In the genomic region with DNA sequence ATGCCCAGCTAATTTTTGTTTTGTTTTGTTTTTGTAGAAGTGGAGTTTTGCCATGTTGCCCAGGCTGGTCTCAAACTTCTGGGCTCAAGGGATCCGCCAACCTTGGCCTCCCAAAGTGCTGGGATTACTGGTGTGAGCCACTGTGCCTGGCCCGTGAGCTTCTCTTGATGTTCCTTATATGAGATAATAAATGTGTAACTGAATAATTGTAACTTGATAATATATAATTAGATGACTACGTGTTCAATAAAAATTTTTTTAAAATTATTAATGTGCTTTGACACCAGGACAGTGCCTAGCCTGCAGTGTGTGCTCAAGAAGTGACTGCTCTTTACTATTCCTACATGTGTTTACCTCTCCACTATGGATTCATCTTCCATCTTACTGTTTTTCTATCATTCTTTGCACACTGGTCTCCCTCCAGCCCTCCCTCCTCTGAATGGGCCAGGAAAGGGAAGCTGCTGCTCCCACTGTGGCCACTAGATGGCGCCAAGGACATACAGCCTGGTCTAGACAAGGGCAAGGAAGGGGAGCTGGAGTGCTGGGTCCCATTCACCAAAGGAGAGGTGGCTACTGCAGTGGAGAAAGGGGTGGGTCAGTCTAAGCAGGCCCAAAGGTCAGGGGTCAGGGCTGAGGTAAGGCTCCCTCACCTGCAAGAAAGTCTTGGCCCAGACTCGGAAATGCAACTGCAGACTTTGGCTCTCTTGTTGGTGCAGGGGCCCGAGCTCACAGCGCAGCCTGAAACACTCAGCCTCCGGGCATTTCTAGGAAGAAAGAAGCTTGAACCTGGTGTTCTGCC, we compare ENCODE assay signal across 9 cellular contexts. TPM values are rescaled to one million over a fixed set of nuclear protein-coding genes. Genes with fewer than 3 reads are reported as not detected.
A peak's percentile ranks its signal among the peaks of the same experiment; 100 is the strongest.
DNase-seq lines count a peak whose midpoint lies in the region; ATAC-seq and TF ChIP-seq lines count a peak whose summit lies in the region.
"Had no signal": no experiment of that assay in that cellular context is flagged by ENCODE, and none has a peak within 500 bp of the region (broad histone marks: within the 10 kb centered on the region; RNA-seq: fewer than 3 reads in every experiment).

No MANE protein-coding gene starts in this region.

- CTCF ChIA-PET in CD4-positive, alpha-beta T cell (lab: Charles Lee): interaction anchor here (0.5 to 8.6 kb wide), 35 partner anchors 9 to 143 kb away, joined by 3 to 153 read pairs (median 4); a partner anchor contains a TSS

- intact Hi-C loops in CD4-positive, alpha-beta T cell (cut with DNase I, micrococcal nuclease): loop anchor here (1.0 to 2.0 kb wide), 2 partner anchors 14 to 40 kb away; no protein-coding TSS in a partner anchor
- intact Hi-C loops in activated T-helper 2 cell treated with anti-CD3 and anti-CD28 coated beads, Interferon-gamma antibody, Interleukin-2, Interleukin-4, amounts not matched to agents 10 μg/mL and 5 μg/mL and 100 μg/mL, durations not matched to agents 14 hours and 24 hours and 36 hours (cut with micrococcal nuclease): loop anchor here (1.0 kb wide), 2 partner anchors 12 to 40 kb away; no protein-coding TSS in a partner anchor
- intact Hi-C loops in ovary (cut with DNase I) (loop anchor here in 2 of 4 donors (1.0 to 5.0 kb wide), 2 partner anchors 38 to 40 kb away; no protein-coding TSS in a partner anchor), tibial artery (cut with DNase I; ENCODE audit: low total_unique reads) (loop anchor here (5.0 kb wide), 1 partner anchor 38 kb away; no protein-coding TSS in a partner anchor)

- TF ChIP-seq CTCF in CD4-positive, alpha-beta T cell (IDR thresholded peaks at IDR 0.05): peak; percentile 97
- TF ChIP-seq CTCF in LNCaP clone FGC (IDR thresholded peaks at IDR 0.05; ENCODE audit: control insufficient read depth, extremely low read depth, insufficient read depth) (peak; percentile 100), foreskin keratinocyte (conservative IDR thresholded peaks at IDR 0.05) (peak; percentile 98), ovary (IDR thresholded peaks at IDR 0.05) (peak; percentile 90 to 96 (median 95)), tibial artery (IDR thresholded peaks at IDR 0.05) (peak; percentile 95 to 96)

- TF ChIP-seq EP300 in ovary (IDR thresholded peaks at IDR 0.05): no peak

- peak overlapping the region; percentile 4 for H3K27ac Mint-ChIP-seq in CD4-positive, alpha-beta T cell
- no peak overlapping the region for H3K27ac Mint-ChIP-seq in activated T-helper 2 cell treated with anti-CD3 and anti-CD28 coated beads, Interferon-gamma antibody, Interleukin-2, Interleukin-4, amounts not matched to agents 10 μg/mL and 5 μg/mL and 100 μg/mL, durations not matched to agents 14 hours and 24 hours and 36 hours
- H3K27ac Mint-ChIP-seq: IgD-negative memory B cell had no signal

- H3K36me3 ChIP-seq in ovary: no peaks in the 10 kb centered on the region
- peaks cover 96 to 100% (median 100%) of the 10 kb centered on the region in 3 donors for H3K36me3 ChIP-seq in tibial artery

- no peaks in the 10 kb centered on the region for H3K27me3 Mint-ChIP-seq in CD4-positive, alpha-beta T cell
- H3K27me3 Mint-ChIP-seq in activated T-helper 2 cell treated with anti-CD3 and anti-CD28 coated beads, Interferon-gamma antibody, Interleukin-2, Interleukin-4, amounts not matched to agents 10 μg/mL and 5 μg/mL and 100 μg/mL, durations not matched to agents 14 hours and 24 hours and 36 hours (ENCODE audit: low read depth): no peaks in the 10 kb centered on the region

- no peaks in the 10 kb centered on the region for H3K9me3 Mint-ChIP-seq in CD4-positive, alpha-beta T cell
- no peaks in the 10 kb centered on the region for H3K9me3 Mint-ChIP-seq in activated T-helper 2 cell treated with anti-CD3 and anti-CD28 coated beads, Interferon-gamma antibody, Interleukin-2, Interleukin-4, amounts not matched to agents 10 μg/mL and 5 μg/mL and 100 μg/mL, durations not matched to agents 14 hours and 24 hours and 36 hours
- H3K9me3 Mint-ChIP-seq: IgD-negative memory B cell had no signal

- peak; percentile 98 for ATAC-seq in CD4-positive, alpha-beta T cell (ENCODE audit: poor library complexity)
- ATAC-seq in GM21447 (IDR thresholded peaks at IDR 0.05; ENCODE audit: unreplicated experiment): peak; percentile 73
- ATAC-seq in foreskin keratinocyte: peak; percentile 75

- H3K9me3 ChIP-seq in CD4-positive, alpha-beta T cell (ENCODE audit: control insufficient read depth, low read length): no peaks in the 10 kb centered on the region
- no peaks in the 10 kb centered on the region for H3K9me3 ChIP-seq in ovary
- H3K9me3 ChIP-seq in tibial artery: no peaks in the 10 kb centered on the region

- H3K4me3 ChIP-seq in LNCaP clone FGC (ENCODE audit: low read depth, low read length) (no peak overlapping the region), ovary (no peak overlapping the region), tibial artery (no peak overlapping the region)

- H3K4me3 Mint-ChIP-seq in CD4-positive, alpha-beta T cell: no peak overlapping the region
- no peak overlapping the region for H3K4me3 Mint-ChIP-seq in activated T-helper 2 cell treated with anti-CD3 and anti-CD28 coated beads, Interferon-gamma antibody, Interleukin-2, Interleukin-4, amounts not matched to agents 10 μg/mL and 5 μg/mL and 100 μg/mL, durations not matched to agents 14 hours and 24 hours and 36 hours (ENCODE audit: low read depth)
- H3K4me3 Mint-ChIP-seq: IgD-negative memory B cell had no signal

- H3K4me1 Mint-ChIP-seq in CD4-positive, alpha-beta T cell (ENCODE audit: low read depth): peaks cover 18% of the 10 kb centered on the region
- peaks cover 2% of the 10 kb centered on the region for H3K4me1 Mint-ChIP-seq in activated T-helper 2 cell treated with anti-CD3 and anti-CD28 coated beads, Interferon-gamma antibody, Interleukin-2, Interleukin-4, amounts not matched to agents 10 μg/mL and 5 μg/mL and 100 μg/mL, durations not matched to agents 14 hours and 24 hours and 36 hours (ENCODE audit: low read depth)

- DNase-seq in CD4-positive, alpha-beta T cell: peak; percentile 80 to 93 (median 87)
- peak; percentile 41 for DNase-seq in LNCaP clone FGC (ENCODE audit: low read depth)
- peak; percentile 73 for DNase-seq in SIG-M5 treated with dmso at 0.1 percent for 504 hours (lab: John Stamatoyannopoulos, UW; ENCODE audit: unreplicated experiment)
- DNase-seq in activated T-helper 2 cell treated with anti-CD3 and anti-CD28 coated beads, Interferon-gamma antibody, Interleukin-2, Interleukin-4, amounts not matched to agents 10 μg/mL and 5 μg/mL and 100 μg/mL, durations not matched to agents 14 hours and 24 hours and 36 hours (ENCODE audit: low spot score): peak; percentile 80
- DNase-seq in foreskin keratinocyte: peak in 1 of 2 donors; percentile 66
- peak; percentile 78 to 92 (median 89) for DNase-seq in ovary
- peak; percentile 93 to 94 for DNase-seq in tibial artery

- H3K36me3 Mint-ChIP-seq in CD4-positive, alpha-beta T cell (ENCODE audit: low read depth): peaks cover 96% of the 10 kb centered on the region
- peaks cover 80% of the 10 kb centered on the region for H3K36me3 Mint-ChIP-seq in activated T-helper 2 cell treated with anti-CD3 and anti-CD28 coated beads, Interferon-gamma antibody, Interleukin-2, Interleukin-4, amounts not matched to agents 10 μg/mL and 5 μg/mL and 100 μg/mL, durations not matched to agents 14 hours and 24 hours and 36 hours (ENCODE audit: low read depth)
- H3K36me3 Mint-ChIP-seq: IgD-negative memory B cell had no signal

- H3K27me3 ChIP-seq in CD4-positive, alpha-beta T cell (ENCODE audit: control insufficient read depth, insufficient read depth, low read length): no peaks in the 10 kb centered on the region
- H3K27me3 ChIP-seq in foreskin keratinocyte: no peaks in the 10 kb centered on the region
- H3K27me3 ChIP-seq in ovary: no peaks in the 10 kb centered on the region
- H3K27me3 ChIP-seq in tibial artery: no peaks in the 10 kb centered on the region

- H3K4me1 ChIP-seq in foreskin keratinocyte: no peaks in the 10 kb centered on the region
- no peaks in the 10 kb centered on the region for H3K4me1 ChIP-seq in ovary (ENCODE audit: insufficient read depth)
- H3K4me1 ChIP-seq in tibial artery: peaks cover 0 to 19% (median 4%) of the 10 kb centered on the region in 4 donors

- H3K27ac ChIP-seq in CD4-positive, alpha-beta T cell (ENCODE audit: low read depth, low read length): no peak overlapping the region
- no peak overlapping the region for H3K27ac ChIP-seq in foreskin keratinocyte
- H3K27ac ChIP-seq in ovary: no peak overlapping the region
- peak overlapping the region; percentile 10 to 31 for H3K27ac ChIP-seq in tibial artery

- TF ChIP-seq POLR2A in ovary (IDR thresholded peaks at IDR 0.05): peak; percentile 27

- WGBS in ovary, 3 donors: 70 to 75% (median 73%) methylated on average over 8 of the region's 8 CpGs

- POLR2A ChIA-PET in CD4-positive, alpha-beta T cell (lab: Charles Lee): interaction anchor here (0.9 to 4.9 kb wide), 11 partner anchors 13 to 119 kb away, joined by 3 to 61 read pairs (median 6); a partner anchor contains a TSS

RNA-seq across cellular contexts. Expression of a gene that starts 14.7 kb away (rescaled TPM):
- 1 to 10 TPM; 3.8 to 4.7 TPM for total RNA-seq in CD4-positive, alpha-beta T cell
- total RNA-seq in activated T-helper 2 cell treated with anti-CD3 and anti-CD28 coated beads, Interferon-gamma antibody, Interleukin-2, Interleukin-4, amounts not matched to agents 10 μg/mL and 5 μg/mL and 100 μg/mL, durations not matched to agents 14 hours and 24 hours and 36 hours: 0.60 and 0.78 TPM in 2 replicates
- total RNA-seq in foreskin keratinocyte: 29.8 and 31.9 TPM in 2 replicates
- polyA plus RNA-seq in foreskin keratinocyte: 77.1 and 81.3 TPM in 2 replicates
- 10 to 100 TPM in 1 of 7 donors, 1 to 10 TPM in 6; 4.3 to 30.5 (median 6.5) TPM for total RNA-seq in ovary
- polyA plus RNA-seq in ovary: 1 to 10 TPM; 3.6 to 4.5 TPM

RNA-seq across cellular contexts. Expression of a gene that starts 19.9 kb away (rescaled TPM):
- total RNA-seq in CD4-positive, alpha-beta T cell: 100 to 1,000 TPM; 143 to 159 TPM
- 41.4 and 41.5 TPM in 2 replicates for total RNA-seq in activated T-helper 2 cell treated with anti-CD3 and anti-CD28 coated beads, Interferon-gamma antibody, Interleukin-2, Interleukin-4, amounts not matched to agents 10 μg/mL and 5 μg/mL and 100 μg/mL, durations not matched to agents 14 hours and 24 hours and 36 hours
- total RNA-seq in foreskin keratinocyte (111 and 175 TPM in 2 replicates), ovary (10 to 100 TPM; 32.6 to 82.5 (median 41.5) TPM)
- polyA plus RNA-seq in foreskin keratinocyte (77.3 and 104 TPM in 2 replicates), ovary (10 to 100 TPM; 37.4 to 100.0 TPM)

RNA-seq across cellular contexts. Expression of a gene that starts 34.9 kb away (rescaled TPM):
- total RNA-seq in CD4-positive, alpha-beta T cell: under 1 TPM; 0.27 to 0.53 TPM
- total RNA-seq in activated T-helper 2 cell treated with anti-CD3 and anti-CD28 coated beads, Interferon-gamma antibody, Interleukin-2, Interleukin-4, amounts not matched to agents 10 μg/mL and 5 μg/mL and 100 μg/mL, durations not matched to agents 14 hours and 24 hours and 36 hours: 1.8 and 2.3 TPM in 2 replicates
- total RNA-seq in foreskin keratinocyte (0.07 and 0.10 TPM in 2 replicates), ovary (1 to 10 TPM in 2 of 7 donors, under 1 TPM in 5; 0.12 to 3.1 (median 0.43) TPM)
- polyA plus RNA-seq in foreskin keratinocyte (0.07 TPM in 2 replicates), ovary (under 1 TPM; 0.22 to 0.42 TPM)
- polyA plus RNA-seq: IgD-negative memory B cell had no signal

Comparison
In these comparisons a context has a peak if more than half of its experiments do, and no peak if none do; other contexts are left out.
1. H3K27ac ChIP-seq: peak in tibial artery (2 of 2); none in CD4-positive, alpha-beta T cell (single experiment), foreskin keratinocyte (single experiment) and ovary (0 of 2).
2. Peak in every context shown above with its lines, with median percentiles within 50 percentile points of each other: ATAC-seq and CTCF ChIP-seq.